In genomic region chr15:56524915-56525314, GRCh38 we compare ENCODE assay signal across 17 cellular contexts. TPM values are rescaled to one million over a fixed set of nuclear protein-coding genes. Genes with fewer than 3 reads are reported as not detected.
A peak's percentile ranks its signal among the peaks of the same experiment; 100 is the strongest.
DNase-seq lines count a peak whose midpoint lies in the region; ATAC-seq and TF ChIP-seq lines count a peak whose summit lies in the region.
"Had no signal": no experiment of that assay in that cellular context is flagged by ENCODE, and none has a peak within 500 bp of the region (broad histone marks: within the 10 kb centered on the region; RNA-seq: fewer than 3 reads in every experiment).

No MANE protein-coding gene starts in this region.

- CTCF ChIA-PET in IMR-90 (lab: Yijun Ruan, JAX), result no interaction called here

- H3K4me3 Mint-ChIP-seq in endodermal cell, result no peak overlapping the region

- in situ Hi-C loops in Caki2 (cut with HindIII; ENCODE audit: low pct_unique_long_range_greater_than_20kb, low sequenced_read_pairs) (no loop called here), IMR-90 (cut with MboI; ENCODE audit: low sequenced_read_pairs) (no loop called here)

- TF ChIP-seq RAD21 in IMR-90 (IDR thresholded peaks at IDR 0.05; ENCODE audit: low read length), result no peak

- H2AK5ac ChIP-seq in IMR-90 (ENCODE audit: low read depth, low read length), result no peak overlapping the region

- no peak overlapping the region for H4K8ac ChIP-seq in IMR-90 (ENCODE audit: low read depth in 2 of 2, low read length in 2 of 2)

- no peak overlapping the region for H2BK15ac ChIP-seq in IMR-90 (ENCODE audit: low read depth, low read length)

- H2BK20ac ChIP-seq in IMR-90 (ENCODE audit: low read depth, low read length), result no peak overlapping the region

- no peak for TF ChIP-seq POLR2A in IMR-90 (IDR thresholded peaks at IDR 0.05; ENCODE audit: low read depth, low read length)

- no peaks in the 10 kb centered on the region for H3K4me1 ChIP-seq in IMR-90 (ENCODE audit: control insufficient read depth, insufficient read depth, low read length)
- no peaks in the 10 kb centered on the region for H3K4me1 ChIP-seq in endodermal cell (ENCODE audit: control insufficient read depth, insufficient read depth, low read length)
- H3K4me1 ChIP-seq: suprapubic skin had no signal

- H3K27me3 Mint-ChIP-seq in endodermal cell (ENCODE audit: insufficient read depth), result peaks cover 5% of the 10 kb centered on the region

- H3K14ac ChIP-seq in IMR-90 (replicated peaks; ENCODE audit: low read depth, low read length), result no peak overlapping the region

- H3K9me1 ChIP-seq in IMR-90 (ENCODE audit: insufficient read depth, low read length), result no peaks in the 10 kb centered on the region

- H3K4me1 Mint-ChIP-seq in endodermal cell, result no peaks in the 10 kb centered on the region

- TF ChIP-seq CTCF in IMR-90 (conservative IDR thresholded peaks at IDR 0.05; ENCODE audit: low read depth, low read length) (no peak), endodermal cell (conservative IDR thresholded peaks at IDR 0.05) (no peak)

- dilution Hi-C loops in IMR-90 (cut with HindIII; ENCODE audit: low sequenced_read_pairs, unreplicated experiment), result no loop called here

- no peak overlapping the region for H3K23ac ChIP-seq in IMR-90 (ENCODE audit: low read depth, low read length)

- H2BK5ac ChIP-seq in IMR-90 (ENCODE audit: low read depth, low read length, poor library complexity, severe bottlenecking), result no peak overlapping the region

- POLR2A ChIA-PET in IMR-90 (lab: Charles Lee; ENCODE audit: unreplicated experiment), result no interaction called here

- no TSS peak for BruUV-seq in IMR-90 (replicated peaks; lab: Mats Ljungman, UMichigan)

- no peak overlapping the region for H2BK120ac ChIP-seq in IMR-90 (ENCODE audit: low read depth, low read length)

- H3K56ac ChIP-seq in IMR-90 (ENCODE audit: extremely low read depth, insufficient read depth, low read length), result no peak overlapping the region

- H2AFZ ChIP-seq in IMR-90 (replicated peaks; ENCODE audit: low read length, poor library complexity), result no peak overlapping the region

- H3K9ac ChIP-seq in IMR-90 (ENCODE audit: low read depth, low read length) (no peak overlapping the region), endodermal cell (ENCODE audit: extremely low read depth, low read length, poor library complexity, severe bottlenecking) (no peak overlapping the region)
- H3K9ac ChIP-seq: BLaER1 treated with 17β-estradiol and CSF1 and Interleukin-3, amounts not matched to agents 10 nM and 100 nM; SK-N-SH had no signal

- no peaks in the 10 kb centered on the region for H3K79me1 ChIP-seq in IMR-90 (ENCODE audit: low read depth in 1 of 2, low read length in 2 of 2)

- ATAC-seq in IMR-90 (ENCODE audit: low read depth) (peak; percentile 84), GM19328 (IDR thresholded peaks at IDR 0.05; ENCODE audit: unreplicated experiment) (no peak)
- ATAC-seq: left cardiac atrium had no signal

- H3K36me3 ChIP-seq in IMR-90 (ENCODE audit: control insufficient read depth, insufficient read depth, low read length) (no peaks in the 10 kb centered on the region), endodermal cell (ENCODE audit: control insufficient read depth, insufficient read depth, low read length) (no peaks in the 10 kb centered on the region)
- H3K36me3 ChIP-seq: BLaER1 treated with 17β-estradiol and CSF1 and Interleukin-3, amounts not matched to agents 10 nM and 100 nM; suprapubic skin; WERI-Rb-1 had no signal

- H3K4ac ChIP-seq in IMR-90 (ENCODE audit: low read depth, low read length), result no peak overlapping the region

- H3K27me3 ChIP-seq in IMR-90 (ENCODE audit: control insufficient read depth, insufficient read depth, low read length) (peaks cover 24% of the 10 kb centered on the region), endodermal cell (ENCODE audit: control insufficient read depth, insufficient read depth, low read length, poor library complexity, severe bottlenecking) (no peaks in the 10 kb centered on the region)
- H3K27me3 ChIP-seq: BLaER1 treated with 17β-estradiol and CSF1 and Interleukin-3, amounts not matched to agents 10 nM and 100 nM; suprapubic skin had no signal

- DNase-seq in Caki2 (ENCODE audit: low read depth) (peak; percentile 5), IMR-90 (peak; percentile 58), amniotic epithelial cell (ENCODE audit: low read depth) (peak; percentile 23), kidney tubule cell (ENCODE audit: low spot score) (peak; percentile 77), endodermal cell (no peak), D341Med (ENCODE audit: low spot score) (no peak), nucleus accumbens (lab: John Stamatoyannopoulos, UW) (no peak)
- DNase-seq: activated effector memory CD4-positive, alpha-beta T cell treated with anti-CD3 and anti-CD28 coated beads, Interleukin-2, amount 50 U/mL, for 16 hours; DND-41; head of caudate nucleus; left cardiac atrium; MV-4-11; SK-N-SH; WERI-Rb-1 had no signal

- peaks cover 4% of the 10 kb centered on the region for H3K9me3 Mint-ChIP-seq in endodermal cell

- H3K27ac ChIP-seq in IMR-90 (ENCODE audit: insufficient read depth, low read length), result no peak overlapping the region
- no peak overlapping the region for H3K27ac ChIP-seq in endodermal cell (ENCODE audit: low read depth, low read length)
- H3K27ac ChIP-seq: BLaER1 treated with 17β-estradiol and CSF1 and Interleukin-3, amounts not matched to agents 10 nM and 100 nM; suprapubic skin; WERI-Rb-1 had no signal

- H3K36me3 Mint-ChIP-seq in endodermal cell (ENCODE audit: low read depth), result no peaks in the 10 kb centered on the region

- no peak overlapping the region for H4K5ac ChIP-seq in IMR-90 (ENCODE audit: low read depth, low read length)

- no peaks in the 10 kb centered on the region for H4K20me1 ChIP-seq in IMR-90 (ENCODE audit: insufficient read depth, low read length)
- H4K20me1 ChIP-seq: BLaER1 treated with 17β-estradiol and CSF1 and Interleukin-3, amounts not matched to agents 10 nM and 100 nM had no signal

- intact Hi-C loops in IMR-90 (cut with micrococcal nuclease), result no loop called here

- H3K4me3 ChIP-seq in IMR-90 (ENCODE audit: insufficient read depth, low read depth, low read length), result no peak overlapping the region
- H3K4me3 ChIP-seq in endodermal cell (ENCODE audit: low read length), result no peak overlapping the region
- H3K4me3 ChIP-seq: BLaER1 treated with 17β-estradiol and CSF1 and Interleukin-3, amounts not matched to agents 10 nM and 100 nM; suprapubic skin had no signal

- H2AK9ac ChIP-seq in IMR-90 (replicated peaks; ENCODE audit: low read depth, low read length, poor library complexity), result no peak overlapping the region

- H3K18ac ChIP-seq in IMR-90 (ENCODE audit: low read depth, low read length), result no peak overlapping the region

- H3K27ac Mint-ChIP-seq in endodermal cell, result no peak overlapping the region

- H4K91ac ChIP-seq in IMR-90 (ENCODE audit: insufficient read depth, low read depth, low read length), result no peak overlapping the region

- H3K4me2 ChIP-seq in IMR-90 (ENCODE audit: low read depth, low read length), result no peak overlapping the region
- H3K4me2 ChIP-seq: SK-N-SH had no signal

- H3K9me3 ChIP-seq in IMR-90 (ENCODE audit: control insufficient read depth, insufficient read depth, low read length), result no peaks in the 10 kb centered on the region; the same call in 1 of the 2 replicates
- no peaks in the 10 kb centered on the region for H3K9me3 ChIP-seq in endodermal cell (ENCODE audit: control insufficient read depth, low read length)
- H3K9me3 ChIP-seq: SK-N-SH, suprapubic skin had no signal

TF ChIP-seq in IMR-90, 13 proteins besides CTCF, POLR2A, EP300 and RAD21:
- TF ChIP-seq NFE2L2 (IDR thresholded peaks at IDR 0.05; ENCODE audit: low read depth, low read length) (no peak), CEBPB (IDR thresholded peaks at IDR 0.05; ENCODE audit: low read depth, low read length) (no peak), RCOR1 (IDR thresholded peaks at IDR 0.05; ENCODE audit: insufficient replicate concordance, low read length) (no peak), RFX5 (IDR thresholded peaks at IDR 0.05; ENCODE audit: low read depth, low read length) (no peak), FOS (IDR thresholded peaks at IDR 0.05; ENCODE audit: low read depth, low read length) (no peak), MXI1 (IDR thresholded peaks at IDR 0.05; ENCODE audit: borderline replicate concordance, low read depth, low read length) (no peak), SMC3 (IDR thresholded peaks at IDR 0.05; ENCODE audit: low read depth, low read length) (no peak), MAFK (IDR thresholded peaks at IDR 0.05; ENCODE audit: low read depth, low read length) (no peak), MAZ (IDR thresholded peaks at IDR 0.05; ENCODE audit: borderline replicate concordance, low read depth, low read length) (no peak), BHLHE40 (IDR thresholded peaks at IDR 0.05; ENCODE audit: low read depth, low read length) (no peak), ELK1 (IDR thresholded peaks at IDR 0.05; ENCODE audit: borderline replicate concordance, low read depth, low read length) (no peak), USF2 (IDR thresholded peaks at IDR 0.05; ENCODE audit: low read depth, low read length) (no peak), CHD1 (IDR thresholded peaks at IDR 0.05; ENCODE audit: low read depth, low read length) (no peak)
TF ChIP-seq in IMR-90: peak in this region for 0.

RNA-seq across cellular contexts. Expression of gene MNS1, which starts 60.0 kb away (rescaled TPM):
- 1.1 and 4.2 TPM in 2 replicates for total RNA-seq in Caki2 (2014; rRNA removed; shearing (Covaris generic); ENCODE audit: low replicate concordance)
- 0.36 and 0.83 TPM in 2 replicates for total RNA-seq in IMR-90 (2012; rRNA removed)
- polyA plus RNA-seq in IMR-90 (2012; rRNA removed), result 0.62 and 0.84 TPM in 2 replicates
- polyA plus RNA-seq in IMR-90 (2012; cell fraction: cytosol; rRNA removed), result 0.09 and 0.14 TPM in 2 replicates
- polyA plus RNA-seq in IMR-90 (2012; cell fraction: nucleus; rRNA removed; ENCODE audit: low replicate concordance), result 0.05 and 0.32 TPM in 2 replicates
- 1 to 10 TPM in 1 of 2 donors, under 1 TPM in 1; 0.27 to 4.5 TPM for total RNA-seq in endodermal cell
- 4.1 TPM for polyA plus RNA-seq in endodermal cell (2013, experiment 1 of 2)
- polyA plus RNA-seq in endodermal cell (2013, experiment 2 of 2), result 5.0 TPM

Comparison
In these comparisons a context has a peak if more than half of its experiments do, and no peak if none do; other contexts are left out.
1. DNase-seq: peak in Caki2 (single experiment), IMR-90 (single experiment), amniotic epithelial cell (single experiment) and kidney tubule cell (single experiment); none in endodermal cell (single experiment), D341Med (single experiment) and nucleus accumbens (0 of 56).